8 cellular contexts compared by ENCODE assay signal in the genomic region with DNA sequence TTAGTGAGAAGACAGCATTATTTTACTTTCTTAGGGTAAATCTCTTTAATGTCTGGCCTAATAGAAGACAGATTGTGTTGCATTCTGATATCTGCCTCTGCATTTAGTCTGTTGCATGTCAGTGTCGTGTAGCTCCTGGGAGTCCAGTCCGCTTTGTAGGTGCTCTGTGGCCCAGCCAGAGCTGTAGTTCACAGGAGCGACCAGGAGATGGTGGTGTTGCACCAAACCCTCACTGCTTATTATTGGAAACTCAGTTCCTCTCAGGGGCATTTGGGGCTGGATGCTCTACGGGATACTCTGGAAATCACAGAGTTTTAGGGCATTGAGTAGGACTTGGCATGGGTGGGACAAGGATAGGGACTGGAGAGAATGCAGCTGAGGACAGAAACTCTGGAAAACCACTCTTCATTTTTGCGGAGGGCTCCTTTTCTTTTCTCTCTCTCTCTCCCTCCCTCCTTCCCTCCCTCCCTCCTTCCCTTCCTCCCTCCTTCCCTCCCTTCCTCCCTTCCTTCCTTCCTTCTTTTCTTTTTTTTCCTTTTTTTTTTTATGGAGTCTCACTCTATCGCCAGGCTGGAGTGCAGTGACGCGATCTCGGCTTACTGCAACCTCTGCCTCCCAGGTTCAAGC. TPM values are rescaled to one million over a fixed set of nuclear protein-coding genes. Genes with fewer than 3 reads are reported as not detected.
DNase-seq lines count a peak whose midpoint lies in the region; ATAC-seq and TF ChIP-seq lines count a peak whose summit lies in the region.

No MANE protein-coding gene starts in this region.

- DNase-seq in Ammon's horn (ENCODE audit: low spot score) (peak; percentile 87), NCI-H460 (ENCODE audit: extremely low read depth, low read depth) (peak; percentile 61), dedifferentiated amniotic fluid mesenchymal stem cell (ENCODE audit: extremely low spot score) (peak; percentile 73), lower leg skin (ENCODE audit: low spot score in 2 of 2) (peak; percentile 63 to 92)
- peak; percentile 92 for DNase-seq in activated CD4-positive, alpha-beta T cell treated with anti-CD3 and anti-CD28 coated beads, Interleukin-2, amount 10 ng/mL, durations not matched to agents 24 days and 14 days
- DNase-seq in stimulated activated CD8-positive, alpha-beta memory T cell treated with anti-CD3 and anti-CD28 coated beads, Interleukin-12 subunit alpha, Interleukin-12 subunit beta, amount 100 ng/mL, for 4 hours (ENCODE audit: low read depth), result peak; percentile 26

- no peaks in the 10 kb centered on the region for H3K27me3 Mint-ChIP-seq in activated CD4-positive, alpha-beta T cell treated with anti-CD3 and anti-CD28 coated beads, Interleukin-2, amount 10 ng/mL, durations not matched to agents 24 days and 14 days

- no peak overlapping the region for H3K4me3 ChIP-seq in lower leg skin (ENCODE audit: low read depth, poor library complexity, severe bottlenecking)

- ATAC-seq in GM19452 (IDR thresholded peaks at IDR 0.05; ENCODE audit: unreplicated experiment) (peak; percentile 55), HG03159 (IDR thresholded peaks at IDR 0.05; ENCODE audit: unreplicated experiment) (no peak)

- H3K9me3 Mint-ChIP-seq in activated CD4-positive, alpha-beta T cell treated with anti-CD3 and anti-CD28 coated beads, Interleukin-2, amount 10 ng/mL, durations not matched to agents 24 days and 14 days, result no peaks in the 10 kb centered on the region

- peaks cover 42% of the 10 kb centered on the region for H3K36me3 Mint-ChIP-seq in activated CD4-positive, alpha-beta T cell treated with anti-CD3 and anti-CD28 coated beads, Interleukin-2, amount 10 ng/mL, durations not matched to agents 24 days and 14 days (ENCODE audit: low read depth)

- H3K4me1 Mint-ChIP-seq in activated CD4-positive, alpha-beta T cell treated with anti-CD3 and anti-CD28 coated beads, Interleukin-2, amount 10 ng/mL, durations not matched to agents 24 days and 14 days, result peaks cover 35% of the 10 kb centered on the region

- 51% methylated on average over 9 of the region's 9 CpGs for WGBS in lower leg skin, 2 donors

- intact Hi-C loops in activated CD4-positive, alpha-beta T cell treated with anti-CD3 and anti-CD28 coated beads, Interleukin-2, amount 10 ng/mL, durations not matched to agents 24 days and 14 days (cut with micrococcal nuclease), result no loop called here
- intact Hi-C loops in lower leg skin (cut with DNase I; ENCODE audit: low total_unique reads), result no loop called here

- H3K27ac Mint-ChIP-seq in activated CD4-positive, alpha-beta T cell treated with anti-CD3 and anti-CD28 coated beads, Interleukin-2, amount 10 ng/mL, durations not matched to agents 24 days and 14 days, result no peak overlapping the region

- H3K4me3 Mint-ChIP-seq in activated CD4-positive, alpha-beta T cell treated with anti-CD3 and anti-CD28 coated beads, Interleukin-2, amount 10 ng/mL, durations not matched to agents 24 days and 14 days, result no peak overlapping the region

- TF ChIP-seq CTCF in lower leg skin (IDR thresholded peaks at IDR 0.05), result peak in 1 of 3 donors; percentile 56

- no peak for TF ChIP-seq POLR2A in lower leg skin (IDR thresholded peaks at IDR 0.05)

RNA-seq across cellular contexts. Expression of a gene that starts 21.7 kb away (rescaled TPM):
- 0.66 and 0.82 TPM in 2 replicates for total RNA-seq in NCI-H460 (2014; rRNA removed; shearing (Covaris generic))
- polyA plus RNA-seq in NCI-H460 (2014; cell fraction: nucleus; rRNA removed), result 2.5 and 4.9 TPM in 2 replicates
- total RNA-seq in activated CD4-positive, alpha-beta T cell treated with anti-CD3 and anti-CD28 coated beads, Interleukin-2, amount 10 ng/mL, durations not matched to agents 24 days and 14 days, result 38.4 and 42.3 TPM in 2 replicates
- total RNA-seq in lower leg skin, result 1 to 10 TPM in 2 of 4 donors, under 1 TPM in 2; 0.47 to 2.4 (median 1.4) TPM

RNA-seq across cellular contexts. Expression of a gene that starts 57.4 kb away (rescaled TPM):
- not detected in 2 replicates for total RNA-seq in NCI-H460 (2014; rRNA removed; shearing (Covaris generic))
- not detected in 2 replicates for polyA plus RNA-seq in NCI-H460 (2014; cell fraction: nucleus; rRNA removed)
- total RNA-seq in activated CD4-positive, alpha-beta T cell treated with anti-CD3 and anti-CD28 coated beads, Interleukin-2, amount 10 ng/mL, durations not matched to agents 24 days and 14 days, result not detected in 2 replicates
- not detected for total RNA-seq in lower leg skin

Comparison
In these comparisons a context has a peak if more than half of its experiments do, and no peak if none do; other contexts are left out.
1. DNase-seq: peak in every context shown above with its lines; median percentile 92 in activated CD4-positive, alpha-beta T cell treated with anti-CD3 and anti-CD28 coated beads, Interleukin-2, amount 10 ng/mL, durations not matched to agents 24 days and 14 days; 87 in Ammon's horn; 78 in lower leg skin; 73 in dedifferentiated amniotic fluid mesenchymal stem cell; 61 in NCI-H460; 26 in stimulated activated CD8-positive, alpha-beta memory T cell treated with anti-CD3 and anti-CD28 coated beads, Interleukin-12 subunit alpha, Interleukin-12 subunit beta, amount 100 ng/mL, for 4 hours.
2. RNA of a gene that starts 21.7 kb away (total RNA-seq): 38.4 to 42.3 TPM in activated CD4-positive, alpha-beta T cell treated with anti-CD3 and anti-CD28 coated beads, Interleukin-2, amount 10 ng/mL, durations not matched to agents 24 days and 14 days; 0.47 to 2.4 TPM in lower leg skin and 0.66 to 0.82 TPM in NCI-H460; every median in the first group is over 10 times any median in the second.